ENCODE assay signal across 9 cellular contexts in genomic region chr14:72519543-72519942, GRCh38.
A peak's percentile ranks its signal among the peaks of the same experiment; 100 is the strongest.
DNase-seq lines count a peak whose midpoint lies in the region; ATAC-seq and TF ChIP-seq lines count a peak whose summit lies in the region.
"Had no signal": no experiment of that assay in that cellular context is flagged by ENCODE, and none has a peak within 500 bp of the region (broad histone marks: within the 10 kb centered on the region; RNA-seq: fewer than 3 reads in every experiment).

No MANE protein-coding gene starts in this region.

- H3K27ac Mint-ChIP-seq in HFFc6 = no peak overlapping the region

- peaks cover 52% of the 10 kb centered on the region for H3K4me1 Mint-ChIP-seq in HFFc6 (ENCODE audit: low read depth)

- TF ChIP-seq CTCF in HFFc6 (IDR thresholded peaks at IDR 0.05) = no peak

- peak; percentile 8 for ATAC-seq in HG03066 (IDR thresholded peaks at IDR 0.05; ENCODE audit: low read depth, unreplicated experiment)
- no peak for ATAC-seq in GM19023 (IDR thresholded peaks at IDR 0.05; ENCODE audit: unreplicated experiment)

- H3K27me3 Mint-ChIP-seq in HFFc6 (ENCODE audit: insufficient read depth) = no peaks in the 10 kb centered on the region

- H3K9me3 Mint-ChIP-seq in HFFc6 = peaks cover 16% of the 10 kb centered on the region

- H3K4me3 Mint-ChIP-seq in HFFc6 = no peak overlapping the region

- H3K36me3 Mint-ChIP-seq in HFFc6 (ENCODE audit: low read depth) = peaks cover 14% of the 10 kb centered on the region

- peak; percentile 23 for DNase-seq in stimulated activated CD4-positive, alpha-beta T cell treated with anti-CD3 and anti-CD28 coated beads, Interleukin-1b, Interleukin-23, amount 100 ng/mL, for 48 hours
- no peak for DNase-seq in stimulated activated CD4-positive, alpha-beta T cell treated with anti-CD3 and anti-CD28 coated beads, Interleukin-12 subunit alpha, Interleukin-12 subunit beta, amount 100 ng/mL, for 4 hours
- peak; percentile 30 for DNase-seq in activated CD4-positive, alpha-beta T cell treated with anti-CD3 and anti-CD28 coated beads for 48 hours
- DNase-seq in NK-92 (lab: John Stamatoyannopoulos, UW; ENCODE audit: unreplicated experiment) = no peak
- DNase-seq in HFFc6 = no peak
- DNase-seq in NCI-H226 = no peak
- DNase-seq: NCI-H524 had no signal

Comparison
In these comparisons a context has a peak if more than half of its experiments do, and no peak if none do; other contexts are left out.
1. DNase-seq: peak in stimulated activated CD4-positive, alpha-beta T cell treated with anti-CD3 and anti-CD28 coated beads, Interleukin-1b, Interleukin-23, amount 100 ng/mL, for 48 hours (single experiment) and activated CD4-positive, alpha-beta T cell treated with anti-CD3 and anti-CD28 coated beads for 48 hours (single experiment); none in stimulated activated CD4-positive, alpha-beta T cell treated with anti-CD3 and anti-CD28 coated beads, Interleukin-12 subunit alpha, Interleukin-12 subunit beta, amount 100 ng/mL, for 4 hours (single experiment), NK-92 (single experiment), HFFc6 (single experiment) and NCI-H226 (single experiment).